ENCODE assay signal across 8 cellular contexts in the genomic region with DNA sequence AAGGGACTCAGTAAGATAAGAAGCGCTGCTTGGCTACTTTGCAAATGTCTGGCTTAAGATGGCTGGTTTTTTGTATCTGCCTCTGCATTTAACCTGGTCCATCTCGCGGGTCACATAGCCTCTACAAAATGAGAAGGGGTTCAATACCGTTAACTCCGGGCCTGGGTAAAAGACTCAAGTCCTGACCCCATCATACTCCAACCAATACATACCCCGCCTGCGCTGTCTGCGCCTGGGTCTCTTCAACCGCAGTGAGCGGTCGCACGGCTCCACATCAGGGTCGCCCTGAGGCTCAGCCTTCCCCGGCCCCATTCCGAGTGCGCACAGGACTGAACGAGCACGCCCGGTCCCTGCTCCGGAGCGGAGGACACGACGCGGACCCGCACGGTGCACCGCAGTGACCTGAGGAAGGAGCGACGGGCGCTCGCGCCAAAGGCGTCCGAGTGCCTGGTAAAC. TPM values are rescaled to one million over a fixed set of nuclear protein-coding genes. Genes with fewer than 3 reads are reported as not detected.
DNase-seq lines count a peak whose midpoint lies in the region; ATAC-seq and TF ChIP-seq lines count a peak whose summit lies in the region.

No MANE protein-coding gene starts in this region.

- CTCF ChIA-PET in CD4-positive, alpha-beta T cell (lab: Charles Lee), result interaction anchor here (2.9 to 3.6 kb wide), 2 partner anchors 32 to 188 kb away, joined by 11 to 19 read pairs; a partner anchor contains a TSS

- ATAC-seq in CD4-positive, alpha-beta T cell (ENCODE audit: poor library complexity), result peak; percentile 35
- ATAC-seq in natural killer cell treated with Interleukin-12 subunit alpha and Interleukin-12 subunit beta and Interleukin-15 and Interleukin-18, amount 100 ng/mL, for 72 hours, result no peak
- no peak for ATAC-seq in GM19463 (IDR thresholded peaks at IDR 0.05; ENCODE audit: unreplicated experiment)
- ATAC-seq in sciatic nerve, result no peak

- H3K27ac ChIP-seq in CD4-positive, alpha-beta T cell (ENCODE audit: low read depth, low read length), result peak overlapping the region; percentile 9

- peaks cover 26% of the 10 kb centered on the region for H3K36me3 Mint-ChIP-seq in CD4-positive, alpha-beta T cell (ENCODE audit: low read depth)
- H3K36me3 Mint-ChIP-seq in IgD-negative memory B cell, result no peaks in the 10 kb centered on the region
- peaks cover 20% of the 10 kb centered on the region for H3K36me3 Mint-ChIP-seq in natural killer cell treated with Interleukin-12 subunit alpha and Interleukin-12 subunit beta and Interleukin-15 and Interleukin-18, amount 100 ng/mL, for 72 hours

- POLR2A ChIA-PET in CD4-positive, alpha-beta T cell (lab: Charles Lee), result interaction anchor here (0.7 to 1.5 kb wide), 6 partner anchors 11 to 744 kb away, joined by 3 to 7 read pairs (median 5); a partner anchor contains a TSS

- H3K4me3 Mint-ChIP-seq in CD4-positive, alpha-beta T cell, result peak overlapping the region; percentile 98
- H3K4me3 Mint-ChIP-seq in IgD-negative memory B cell, result peak overlapping the region; percentile 93 to 97 (median 96)
- peak overlapping the region; percentile 96 for H3K4me3 Mint-ChIP-seq in natural killer cell treated with Interleukin-12 subunit alpha and Interleukin-12 subunit beta and Interleukin-15 and Interleukin-18, amount 100 ng/mL, for 72 hours

- no peaks in the 10 kb centered on the region for H3K9me3 Mint-ChIP-seq in CD4-positive, alpha-beta T cell
- peaks cover 1 to 6% (median 2%) of the 10 kb centered on the region in 3 donors for H3K9me3 Mint-ChIP-seq in IgD-negative memory B cell
- H3K9me3 Mint-ChIP-seq in natural killer cell treated with Interleukin-12 subunit alpha and Interleukin-12 subunit beta and Interleukin-15 and Interleukin-18, amount 100 ng/mL, for 72 hours, result peaks cover 3% of the 10 kb centered on the region

- no peak for TF ChIP-seq CTCF in CD4-positive, alpha-beta T cell (IDR thresholded peaks at IDR 0.05)
- TF ChIP-seq CTCF in cardiac fibroblast (IDR thresholded peaks at IDR 0.05; ENCODE audit: low read depth, low read length), result no peak

- peak overlapping the region; percentile 79 for H3K27ac Mint-ChIP-seq in CD4-positive, alpha-beta T cell
- H3K27ac Mint-ChIP-seq in IgD-negative memory B cell, result peak overlapping the region; percentile 36 to 95 (median 76)
- peak overlapping the region; percentile 84 to 90 for H3K27ac Mint-ChIP-seq in natural killer cell treated with Interleukin-12 subunit alpha and Interleukin-12 subunit beta and Interleukin-15 and Interleukin-18, amount 100 ng/mL, for 72 hours

- no peaks in the 10 kb centered on the region for H3K27me3 Mint-ChIP-seq in CD4-positive, alpha-beta T cell
- H3K27me3 Mint-ChIP-seq in IgD-negative memory B cell, result no peaks in the 10 kb centered on the region
- H3K27me3 Mint-ChIP-seq in natural killer cell treated with Interleukin-12 subunit alpha and Interleukin-12 subunit beta and Interleukin-15 and Interleukin-18, amount 100 ng/mL, for 72 hours, result no peaks in the 10 kb centered on the region

- no peaks in the 10 kb centered on the region for H3K27me3 ChIP-seq in CD4-positive, alpha-beta T cell (ENCODE audit: control insufficient read depth, insufficient read depth, low read length)

- DNase-seq in CD4-positive, alpha-beta T cell, result no peak
- DNase-seq in cardiac fibroblast (ENCODE audit: low read depth in 2 of 2), result no peak
- no peak for DNase-seq in natural killer cell treated with Interleukin-12 subunit alpha and Interleukin-12 subunit beta and Interleukin-15 and Interleukin-18, amount 100 ng/mL, for 72 hours (ENCODE audit: low spot score)
- no peak for DNase-seq in COR-L47 (lab: John Stamatoyannopoulos, UW)
- no peak for DNase-seq in stimulated activated CD4-positive, alpha-beta T cell treated with anti-CD3 and anti-CD28 coated beads, Interleukin-12 subunit alpha, Interleukin-12 subunit beta, amount 100 ng/mL, for 4 hours
- no peak for DNase-seq in sciatic nerve (ENCODE audit: low spot score)

- intact Hi-C loops in CD4-positive, alpha-beta T cell (cut with DNase I, micrococcal nuclease), result loop anchor here (1.0 to 10.0 kb wide), 3 partner anchors 76 to 366 kb away; a partner anchor contains a TSS
- intact Hi-C loops in sciatic nerve (cut with DNase I), result no loop called here

- H3K4me3 ChIP-seq in cardiac fibroblast (replicated peaks in 1 of 2; ENCODE audit: low read depth in 2 of 2, low read length in 2 of 2), result peak overlapping the region; percentile 88 to 92

- peaks cover 20% of the 10 kb centered on the region for H3K4me1 Mint-ChIP-seq in CD4-positive, alpha-beta T cell (ENCODE audit: low read depth)
- peaks cover 11 to 18% (median 12%) of the 10 kb centered on the region in 3 donors for H3K4me1 Mint-ChIP-seq in IgD-negative memory B cell
- H3K4me1 Mint-ChIP-seq in natural killer cell treated with Interleukin-12 subunit alpha and Interleukin-12 subunit beta and Interleukin-15 and Interleukin-18, amount 100 ng/mL, for 72 hours (ENCODE audit: low read depth in 2 of 2), result peaks cover 28 to 30% of the 10 kb centered on the region in 2 donors

- no peaks in the 10 kb centered on the region for H3K9me3 ChIP-seq in CD4-positive, alpha-beta T cell (ENCODE audit: control insufficient read depth, low read length)

RNA-seq across cellular contexts. Expression of a gene that starts 0.6 kb away (rescaled TPM):
- total RNA-seq in CD4-positive, alpha-beta T cell, result 10 to 100 TPM; 16.7 to 17.4 TPM
- polyA plus RNA-seq in IgD-negative memory B cell, result 44.8 TPM
- total RNA-seq in natural killer cell treated with Interleukin-12 subunit alpha and Interleukin-12 subunit beta and Interleukin-15 and Interleukin-18, amount 100 ng/mL, for 72 hours, result 100 to 1,000 TPM; 289 to 430 TPM
- 70.4 TPM for total RNA-seq in sciatic nerve

RNA-seq across cellular contexts. Expression of a gene that starts 31.9 kb away (rescaled TPM):
- total RNA-seq in CD4-positive, alpha-beta T cell, result 1 to 10 TPM; 3.7 to 4.0 TPM
- polyA plus RNA-seq in IgD-negative memory B cell, result 12.3 TPM
- 10 to 100 TPM; 12.6 to 20.7 TPM for total RNA-seq in natural killer cell treated with Interleukin-12 subunit alpha and Interleukin-12 subunit beta and Interleukin-15 and Interleukin-18, amount 100 ng/mL, for 72 hours
- total RNA-seq in sciatic nerve, result 12.2 TPM

RNA-seq across cellular contexts. Expression of a gene that starts 51.5 kb away (rescaled TPM):
- total RNA-seq in CD4-positive, alpha-beta T cell, result under 1 TPM in 1 of 2 experiments, not detected in 1; 0.25 TPM
- polyA plus RNA-seq in IgD-negative memory B cell, result not detected
- total RNA-seq in natural killer cell treated with Interleukin-12 subunit alpha and Interleukin-12 subunit beta and Interleukin-15 and Interleukin-18, amount 100 ng/mL, for 72 hours, result under 1 TPM; 0.45 to 0.61 TPM
- 0.62 TPM for total RNA-seq in sciatic nerve
